In the genomic region with DNA sequence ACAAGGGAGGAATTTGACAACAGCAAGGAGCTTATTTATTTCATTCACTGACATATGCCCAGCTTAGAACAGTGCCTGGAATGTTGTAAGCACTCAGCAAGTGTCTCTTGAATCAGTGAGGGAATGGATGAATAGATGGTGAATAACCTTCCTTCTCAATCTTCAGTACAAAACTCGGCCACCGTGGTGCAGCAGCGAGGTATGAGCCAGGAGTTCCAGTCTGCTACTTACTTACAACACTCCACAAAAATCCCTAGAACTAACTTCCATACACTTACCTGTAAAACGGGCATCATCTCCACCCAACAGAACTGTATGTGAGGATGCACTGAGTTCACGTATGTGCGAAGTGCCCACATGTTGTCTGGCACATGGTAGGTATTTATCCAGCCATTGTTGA, we compare ENCODE assay signal across 12 cellular contexts.
DNase-seq lines count a peak whose midpoint lies in the region; ATAC-seq and TF ChIP-seq lines count a peak whose summit lies in the region.
"Had no signal": no experiment of that assay in that cellular context is flagged by ENCODE, and none has a peak within 500 bp of the region (broad histone marks: within the 10 kb centered on the region; RNA-seq: fewer than 3 reads in every experiment).

No MANE protein-coding gene starts in this region.

- no peak overlapping the region for H3K27ac ChIP-seq in breast epithelium

- H3K36me3 Mint-ChIP-seq in MCF 10A (ENCODE audit: insufficient read depth, unreplicated experiment): no peaks in the 10 kb centered on the region
- no peaks in the 10 kb centered on the region for H3K36me3 Mint-ChIP-seq in activated T-helper 17 cell treated with anti-CD3 and anti-CD28 coated beads, Interleukin-2, amount 50 U/mL, for 72 hours (ENCODE audit: low read depth)

- POLR2A ChIA-PET in MCF 10A (lab: Yijun Ruan, JAX): interaction anchor here (2.2 kb wide), 1 partner anchor 9 kb away, joined by 7 read pairs; no protein-coding TSS in a partner anchor

- H3K36me3 ChIP-seq in breast epithelium: no peaks in the 10 kb centered on the region

- no peaks in the 10 kb centered on the region for H3K9me3 Mint-ChIP-seq in MCF 10A (ENCODE audit: unreplicated experiment)
- peaks cover 5% of the 10 kb centered on the region for H3K9me3 Mint-ChIP-seq in activated T-helper 17 cell treated with anti-CD3 and anti-CD28 coated beads, Interleukin-2, amount 50 U/mL, for 72 hours
- H3K9me3 Mint-ChIP-seq: activated naive CD8-positive, alpha-beta T cell treated with anti-CD3 and anti-CD28 coated beads, Interleukin-2, amount 50 U/mL, for 24 hours had no signal

- no peak overlapping the region for H3K4me3 Mint-ChIP-seq in MCF 10A (ENCODE audit: unreplicated experiment)
- no peak overlapping the region for H3K4me3 Mint-ChIP-seq in activated T-helper 17 cell treated with anti-CD3 and anti-CD28 coated beads, Interleukin-2, amount 50 U/mL, for 72 hours
- H3K4me3 Mint-ChIP-seq: activated CD4-positive, alpha-beta T cell treated with anti-CD3 and anti-CD28 coated beads for 36 hours; activated naive CD8-positive, alpha-beta T cell treated with anti-CD3 and anti-CD28 coated beads, Interleukin-2, amount 50 U/mL, for 24 hours had no signal

- H3K4me3 ChIP-seq in breast epithelium: no peak overlapping the region

- BruUV-seq in MCF 10A (replicated peaks; lab: Mats Ljungman, UMichigan): no TSS peak

- no peaks in the 10 kb centered on the region for H3K27me3 Mint-ChIP-seq in MCF 10A (ENCODE audit: insufficient read depth, unreplicated experiment)
- no peaks in the 10 kb centered on the region for H3K27me3 Mint-ChIP-seq in activated T-helper 17 cell treated with anti-CD3 and anti-CD28 coated beads, Interleukin-2, amount 50 U/mL, for 72 hours
- H3K27me3 Mint-ChIP-seq: activated CD4-positive, alpha-beta T cell treated with anti-CD3 and anti-CD28 coated beads for 36 hours; activated naive CD8-positive, alpha-beta T cell treated with anti-CD3 and anti-CD28 coated beads, Interleukin-2, amount 50 U/mL, for 24 hours had no signal

- CTCF ChIA-PET in MCF 10A (lab: Yijun Ruan, JAX): interaction anchor here (0.5 to 1.4 kb wide), 13 partner anchors 8 to 1338 kb away, joined by 3 to 4 read pairs (median 4); no protein-coding TSS in a partner anchor

- no peak overlapping the region for H3K27ac Mint-ChIP-seq in MCF 10A (ENCODE audit: low read depth, unreplicated experiment)
- H3K27ac Mint-ChIP-seq in activated T-helper 17 cell treated with anti-CD3 and anti-CD28 coated beads, Interleukin-2, amount 50 U/mL, for 72 hours: no peak overlapping the region
- H3K27ac Mint-ChIP-seq: activated CD4-positive, alpha-beta T cell treated with anti-CD3 and anti-CD28 coated beads for 36 hours; activated naive CD8-positive, alpha-beta T cell treated with anti-CD3 and anti-CD28 coated beads, Interleukin-2, amount 50 U/mL, for 24 hours had no signal

- no peaks in the 10 kb centered on the region for H3K9me3 ChIP-seq in breast epithelium

- peaks cover 0 to 6% of the 10 kb centered on the region in 2 donors for H3K27me3 ChIP-seq in breast epithelium

- peaks cover 21% of the 10 kb centered on the region for H3K4me1 Mint-ChIP-seq in MCF 10A (ENCODE audit: insufficient read depth, unreplicated experiment)
- H3K4me1 Mint-ChIP-seq in activated T-helper 17 cell treated with anti-CD3 and anti-CD28 coated beads, Interleukin-2, amount 50 U/mL, for 72 hours: no peaks in the 10 kb centered on the region
- H3K4me1 Mint-ChIP-seq: activated CD4-positive, alpha-beta T cell treated with anti-CD3 and anti-CD28 coated beads for 36 hours; activated naive CD8-positive, alpha-beta T cell treated with anti-CD3 and anti-CD28 coated beads, Interleukin-2, amount 50 U/mL, for 24 hours had no signal

- peak; percentile 25 for TF ChIP-seq CTCF in MCF 10A (IDR thresholded peaks at IDR 0.05; ENCODE audit: unreplicated experiment)
- TF ChIP-seq CTCF in breast epithelium (IDR thresholded peaks at IDR 0.05): no peak

- no peak for TF ChIP-seq POLR2A in breast epithelium (IDR thresholded peaks at IDR 0.05)

- ATAC-seq in GM18517 (IDR thresholded peaks at IDR 0.05; ENCODE audit: unreplicated experiment): no peak
- no peak for ATAC-seq in HG02642 (IDR thresholded peaks at IDR 0.05; ENCODE audit: poor library complexity, unreplicated experiment)
- ATAC-seq in activated T-helper 17 cell treated with anti-CD3 and anti-CD28 coated beads, Interleukin-2, amount 50 U/mL, for 72 hours (replicated peaks): no peak
- ATAC-seq: activated CD4-positive, alpha-beta T cell treated with anti-CD3 and anti-CD28 coated beads for 36 hours; activated naive CD8-positive, alpha-beta T cell treated with anti-CD3 and anti-CD28 coated beads, Interleukin-2, amount 50 U/mL, for 24 hours; stimulated activated naive CD8-positive, alpha-beta T cell treated with anti-CD3 and anti-CD28 coated beads, Interleukin-15, Interleukin-2, amounts not matched to agents 100 U/mL and 50 U/mL, for 24 hours had no signal

- peaks cover 0 to 4% of the 10 kb centered on the region in 2 donors for H3K4me1 ChIP-seq in breast epithelium

- DNase-seq in MCF 10A (ENCODE audit: unreplicated experiment) (peak; percentile 36), breast epithelium (ENCODE audit: low spot score in 2 of 2) (no peak), RKO (ENCODE audit: low spot score) (peak; percentile 47), islet precursor cell (peak; percentile 82), NCI-H1930 (lab: John Stamatoyannopoulos, UW) (no peak)
- DNase-seq: activated CD4-positive, alpha-beta T cell treated with anti-CD3 and anti-CD28 coated beads for 36 hours; activated naive CD8-positive, alpha-beta T cell treated with anti-CD3 and anti-CD28 coated beads, Interleukin-2, amount 50 U/mL, for 24 hours; small intestine; stimulated activated naive CD8-positive, alpha-beta T cell treated with anti-CD3 and anti-CD28 coated beads, Interleukin-15, Interleukin-2, amounts not matched to agents 100 U/mL and 50 U/mL, for 24 hours had no signal

- intact Hi-C loops in MCF 10A (cut with micrococcal nuclease): loop anchor here (1.0 to 5.0 kb wide), 2 partner anchors 509 to 646 kb away; partner anchors contain the start of gene FGFR2
- intact Hi-C loops in breast epithelium (cut with DNase I; ENCODE audit: low total_unique reads): no loop called here

Comparison
In these comparisons a context has a peak if more than half of its experiments do, and no peak if none do; other contexts are left out.
1. DNase-seq: peak in MCF 10A (single experiment), RKO (single experiment) and islet precursor cell (single experiment); none in breast epithelium (0 of 2) and NCI-H1930 (0 of 2).